Comparison of ENCODE assay signal across 8 cellular contexts in genomic region chr1:66503841-66504470, GRCh38. TPM values are rescaled to one million over a fixed set of nuclear protein-coding genes. Genes with fewer than 3 reads are reported as not detected.
DNase-seq lines count a peak whose midpoint lies in the region; ATAC-seq and TF ChIP-seq lines count a peak whose summit lies in the region.

No MANE protein-coding gene starts in this region.

- no peak overlapping the region for H3K4me3 Mint-ChIP-seq in activated CD4-positive, alpha-beta T cell treated with anti-CD3 and anti-CD28 coated beads for 36 hours

- H3K27ac Mint-ChIP-seq in activated CD4-positive, alpha-beta T cell treated with anti-CD3 and anti-CD28 coated beads for 36 hours = no peak overlapping the region

- intact Hi-C loops in activated CD4-positive, alpha-beta T cell treated with anti-CD3 and anti-CD28 coated beads for 36 hours (cut with DNase I, micrococcal nuclease) = loop anchor here (1.0 to 5.0 kb wide), 6 partner anchors 57 to 545 kb away; no protein-coding TSS in a partner anchor

- DNase-seq in activated CD4-positive, alpha-beta T cell treated with anti-CD3 and anti-CD28 coated beads for 36 hours = peak; percentile 65
- no peak for DNase-seq in activated CD4-positive, alpha-beta T cell treated with anti-CD3 and anti-CD28 coated beads for 1 hour
- DNase-seq in H4 (ENCODE audit: low spot score) (peak; percentile 62), RPMI8226 (peak; percentile 39), cerebellar cortex (ENCODE audit: low spot score) (peak; percentile 25), left kidney (ENCODE audit: low read depth, low spot score) (peak; percentile 67), substantia nigra (lab: John Stamatoyannopoulos, UW) (peak in 33 of 49 donors; percentile 1 to 53 (median 12))

- peaks cover 14% of the 10 kb centered on the region for H3K27me3 Mint-ChIP-seq in activated CD4-positive, alpha-beta T cell treated with anti-CD3 and anti-CD28 coated beads for 36 hours

- no peak for ATAC-seq in activated CD4-positive, alpha-beta T cell treated with anti-CD3 and anti-CD28 coated beads for 36 hours

- H3K4me1 Mint-ChIP-seq in activated CD4-positive, alpha-beta T cell treated with anti-CD3 and anti-CD28 coated beads for 36 hours = no peaks in the 10 kb centered on the region

- no peaks in the 10 kb centered on the region for H3K9me3 Mint-ChIP-seq in activated CD4-positive, alpha-beta T cell treated with anti-CD3 and anti-CD28 coated beads for 36 hours (ENCODE audit: low read depth)

- peak; percentile 83 for TF ChIP-seq CTCF in LNCAP (IDR thresholded peaks at IDR 0.05)

- no peaks in the 10 kb centered on the region for H3K36me3 Mint-ChIP-seq in activated CD4-positive, alpha-beta T cell treated with anti-CD3 and anti-CD28 coated beads for 36 hours (ENCODE audit: low read depth)

- CTCF ChIA-PET in activated CD4-positive, alpha-beta T cell treated with anti-CD3 and anti-CD28 coated beads for 36 hours (lab: Charles Lee) = interaction anchor here (0.6 to 2.8 kb wide), 42 partner anchors 8 to 632 kb away, joined by 3 to 18 read pairs (median 4); partner anchors contain the start of genes DYNLT5 and SGIP1

- POLR2A ChIA-PET in activated CD4-positive, alpha-beta T cell treated with anti-CD3 and anti-CD28 coated beads for 36 hours (lab: Charles Lee) = no interaction called here

- no peak overlapping the region for H3K27ac ChIP-seq in substantia nigra (ENCODE audit: low read depth, low read length, poor library complexity, severe bottlenecking)

RNA-seq across cellular contexts. Expression of gene SGIP1, which starts 30.0 kb away (rescaled TPM):
- total RNA-seq in activated CD4-positive, alpha-beta T cell treated with anti-CD3 and anti-CD28 coated beads for 36 hours = under 1 TPM; 0.02 to 0.05 TPM
- total RNA-seq in H4 (2014; rRNA removed; shearing (Covaris generic)) = 0.51 and 1.1 TPM in 2 replicates
